In the genomic region with DNA sequence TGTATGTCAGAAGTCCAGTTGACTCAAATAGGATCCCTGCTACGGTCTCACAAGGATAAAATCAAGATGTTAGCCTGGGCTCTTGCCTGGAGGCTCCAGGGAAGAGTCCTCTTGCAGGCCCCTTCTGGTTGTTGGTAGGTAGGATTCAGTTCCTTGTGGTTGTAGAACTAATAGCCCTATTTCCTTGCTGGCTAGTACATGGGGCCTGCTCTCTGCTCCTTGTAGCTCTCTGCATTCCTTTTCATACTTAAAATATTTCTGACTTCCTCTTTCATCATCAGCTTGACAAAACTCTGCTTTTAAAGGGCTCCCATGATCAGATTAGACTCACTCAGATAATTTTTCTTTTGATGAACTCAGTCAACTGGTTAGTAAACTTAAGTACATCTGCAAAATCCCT, we compare ENCODE assay signal across 28 cellular contexts.
"Had no signal": no experiment of that assay in that cellular context is flagged by ENCODE, and none has a peak within 500 bp of the region (broad histone marks: within the 10 kb centered on the region; RNA-seq: fewer than 3 reads in every experiment).

No MANE protein-coding gene starts in this region.

- H3K27ac Mint-ChIP-seq: activated naive CD4-positive, alpha-beta T cell treated with anti-CD3 and anti-CD28 coated beads for 36 hours; activated naive CD8-positive, alpha-beta T cell treated with anti-CD3 and anti-CD28 coated beads for 36 hours; memory B cell; natural killer cell treated with Interleukin-12 subunit alpha and Interleukin-12 subunit beta and Interleukin-15 and Interleukin-18, amount 100 ng/mL, for 72 hours; stimulated activated effector memory CD8-positive, alpha-beta T cell treated with anti-CD3 and anti-CD28 coated beads, Interleukin-12 subunit alpha, Interleukin-12 subunit beta, amount 100 ng/mL, for 72 hours; stimulated activated naive CD8-positive, alpha-beta T cell treated with anti-CD3 and anti-CD28 coated beads, Interleukin-15, Interleukin-2, amounts not matched to agents 100 ng/mL and 50 ng/mL, for 24 hours; T-helper 17 cell; type B pancreatic cell had no signal

- H3K4me3 Mint-ChIP-seq: activated naive CD4-positive, alpha-beta T cell treated with anti-CD3 and anti-CD28 coated beads for 36 hours; activated naive CD8-positive, alpha-beta T cell treated with anti-CD3 and anti-CD28 coated beads for 36 hours; memory B cell; natural killer cell treated with Interleukin-12 subunit alpha and Interleukin-12 subunit beta and Interleukin-15 and Interleukin-18, amount 100 ng/mL, for 72 hours; stimulated activated effector memory CD8-positive, alpha-beta T cell treated with anti-CD3 and anti-CD28 coated beads, Interleukin-12 subunit alpha, Interleukin-12 subunit beta, amount 100 ng/mL, for 72 hours; stimulated activated naive CD8-positive, alpha-beta T cell treated with anti-CD3 and anti-CD28 coated beads, Interleukin-15, Interleukin-2, amounts not matched to agents 100 ng/mL and 50 ng/mL, for 24 hours; T-helper 17 cell; type B pancreatic cell had no signal

- H3K27me3 Mint-ChIP-seq: memory B cell, type B pancreatic cell had no signal

- DNase-seq: activated CD4-positive, alpha-beta T cell treated with anti-CD3 and anti-CD28 coated beads for 48 hours; activated CD4-positive, alpha-beta T cell treated with anti-CD3 and anti-CD28 coated beads, Interleukin-2, amount 50 U/mL, for 48 hours; activated CD8-positive, alpha-beta memory T cell treated with anti-CD3 and anti-CD28 coated beads for 24 hours; activated effector memory CD4-positive, alpha-beta T cell treated with anti-CD3 and anti-CD28 coated beads, Interleukin-2, amount 50 U/mL, for 16 hours; activated naive CD4-positive, alpha-beta T cell treated with anti-CD3 and anti-CD28 coated beads for 36 hours; activated naive CD8-positive, alpha-beta T cell treated with anti-CD3 and anti-CD28 coated beads for 36 hours; amniotic stem cell; caudate nucleus; heart right ventricle; mucosa of descending colon; right lobe of liver; stimulated activated CD4-positive, alpha-beta T cell treated with anti-CD3 and anti-CD28 coated beads, Interleukin-4, amount 100 ng/mL, for 24 hours; T-helper 17 cell; T1000; WERI-Rb-1 had no signal

- H3K27ac ChIP-seq: foreskin keratinocyte, heart right ventricle, right lobe of liver, skin epidermis, thoracic aorta, vagina, WERI-Rb-1 had no signal

- H3K4me1 ChIP-seq: foreskin keratinocyte, heart right ventricle, right lobe of liver, vagina had no signal

- H3K36me3 ChIP-seq: heart right ventricle, right lobe of liver, thoracic aorta, vagina, WERI-Rb-1 had no signal

- FAIRE-seq: endothelial cell of umbilical vein, islet of Langerhans had no signal

- H3K9me3 ChIP-seq: mucosa of descending colon, right lobe of liver, thoracic aorta, vagina had no signal

- H3K4me3 ChIP-seq: heart right ventricle, mucosa of descending colon, right lobe of liver, skin epidermis, thoracic aorta, vagina had no signal

- H3K27me3 ChIP-seq: foreskin keratinocyte, heart right ventricle, right lobe of liver, vagina had no signal

- ATAC-seq: activated CD4-positive, CD25-positive, alpha-beta regulatory T cell treated with anti-CD3 and anti-CD28 coated beads, Interleukin-2, amount 50 U/mL, for 24 hours; esophagus mucosa; foreskin keratinocyte; heart right ventricle; mucosa of descending colon; natural killer cell treated with Interleukin-12 subunit alpha and Interleukin-12 subunit beta and Interleukin-15 and Interleukin-18, amount 100 ng/mL, for 72 hours; right lobe of liver; stimulated activated effector memory CD8-positive, alpha-beta T cell treated with anti-CD3 and anti-CD28 coated beads, Interleukin-12 subunit alpha, Interleukin-12 subunit beta, amount 100 ng/mL, for 72 hours; T-helper 17 cell had no signal

- H3K36me3 Mint-ChIP-seq: memory B cell; stimulated activated effector memory CD8-positive, alpha-beta T cell treated with anti-CD3 and anti-CD28 coated beads, Interleukin-12 subunit alpha, Interleukin-12 subunit beta, amount 100 ng/mL, for 72 hours; type B pancreatic cell had no signal

- H3K4me1 Mint-ChIP-seq: activated naive CD8-positive, alpha-beta T cell treated with anti-CD3 and anti-CD28 coated beads for 36 hours; memory B cell; stimulated activated effector memory CD8-positive, alpha-beta T cell treated with anti-CD3 and anti-CD28 coated beads, Interleukin-12 subunit alpha, Interleukin-12 subunit beta, amount 100 ng/mL, for 72 hours; T-helper 17 cell had no signal
